9 cellular contexts compared by ENCODE assay signal in genomic region chr15:79090487-79091203, GRCh38. TPM values are rescaled to one million over a fixed set of nuclear protein-coding genes. Genes with fewer than 3 reads are reported as not detected.
DNase-seq lines count a peak whose midpoint lies in the region; ATAC-seq and TF ChIP-seq lines count a peak whose summit lies in the region.
"Had no signal": no experiment of that assay in that cellular context is flagged by ENCODE, and none has a peak within 500 bp of the region (broad histone marks: within the 10 kb centered on the region; RNA-seq: fewer than 3 reads in every experiment).

Gene RASGRF1 (minus strand): TSS chr15:79090780. CDS start chr15:79090498, 282 bp downstream.

- intact Hi-C loops in Calu3 (cut with micrococcal nuclease; ENCODE audit: unreplicated experiment), result no loop called here

- H3K4me1 Mint-ChIP-seq in Calu3 (ENCODE audit: low read depth, unreplicated experiment), result no peaks in the 10 kb centered on the region

- H3K27ac Mint-ChIP-seq in Calu3 (ENCODE audit: unreplicated experiment), result no peak within 1 kb of the TSS

- H3K36me3 Mint-ChIP-seq in Calu3 (ENCODE audit: insufficient read depth, unreplicated experiment), result no peaks in the 10 kb centered on the region

- no peak within 1 kb of the TSS for H3K4me3 ChIP-seq in fibroblast of mammary gland (ENCODE audit: control insufficient read depth, low read depth, low read length)

- no TSS peak for BruUV-seq in Calu3 (replicated peaks; lab: Mats Ljungman, UMichigan)

- H3K27me3 Mint-ChIP-seq in Calu3 (ENCODE audit: unreplicated experiment), result peaks cover 97% of the 10 kb centered on the region

- peak within 1 kb of the TSS; percentile 8 for H3K4me3 Mint-ChIP-seq in Calu3 (ENCODE audit: low read depth, unreplicated experiment)

- TF ChIP-seq CTCF in Calu3 (IDR thresholded peaks at IDR 0.05; ENCODE audit: unreplicated experiment) (no peak), fibroblast of mammary gland (conservative IDR thresholded peaks at IDR 0.05; ENCODE audit: control insufficient read depth, insufficient read depth, low read depth, low read length) (no peak)

- CTCF ChIA-PET in Calu3 (lab: Charles Lee), result interaction anchor here (0.6 to 1.0 kb wide), 3 partner anchors 23 to 209 kb away, joined by 3 to 8 read pairs (median 6); no protein-coding TSS in a partner anchor

- H3K9me3 Mint-ChIP-seq in Calu3 (ENCODE audit: low read depth, unreplicated experiment), result no peaks in the 10 kb centered on the region

- no peak for DNase-seq in Calu3
- peak; percentile 15 for DNase-seq in NCI-H69 (lab: John Stamatoyannopoulos, UW)
- DNase-seq in fibroblast of mammary gland (ENCODE audit: low read depth), result peak; percentile 2
- peak; percentile 42 for DNase-seq in pons (ENCODE audit: low spot score)
- no peak for DNase-seq in EL
- no peak for DNase-seq in NCI-H1436 (lab: John Stamatoyannopoulos, UW)
- DNase-seq in stimulated activated naive CD4-positive, alpha-beta T cell treated with Interleukin-2 at 50 U/mL for 16 hours (lab: John Stamatoyannopoulos, UW), result no peak

- no peak for ATAC-seq in GM19395 (IDR thresholded peaks at IDR 0.05; ENCODE audit: unreplicated experiment)

RNA-seq across cellular contexts. Expression of gene RASGRF1, which starts in this region (rescaled TPM):
- total RNA-seq in Calu3 (2022), result 2.2 and 2.9 TPM in 2 replicates
- total RNA-seq: fibroblast of lung had no signal

Comparison
In these comparisons a context has a peak if more than half of its experiments do, and no peak if none do; other contexts are left out.
1. DNase-seq: peak in NCI-H69 (single experiment), fibroblast of mammary gland (single experiment) and pons (single experiment); none in Calu3 (single experiment), EL (single experiment), NCI-H1436 (single experiment) and stimulated activated naive CD4-positive, alpha-beta T cell treated with Interleukin-2 at 50 U/mL for 16 hours (single experiment).